Comparison of ENCODE assay signal across 1 cellular context in genomic region chr6:21588812-21589811, GRCh38.
TF ChIP-seq lines count a peak whose summit lies in the region.

No MANE protein-coding gene starts in this region.

TF ChIP-seq in HepG2, 621 proteins besides CTCF, POLR2A, EP300 and RAD21 (continued from another document and continues in another):
- TF ChIP-seq ZBTB33 (CRISPR knock-in tag; IDR thresholded peaks at IDR 0.05) (peak; percentile 9; the same call in 1 of the 2 replicates), ZBTB3 (CRISPR knock-in tag; IDR thresholded peaks at IDR 0.05; ENCODE audit: borderline replicate concordance, low read depth) (0 out of 2 replicates have a peak, but pooled peaks have one; percentile 28), HMGXB3 (CRISPR knock-in tag; IDR thresholded peaks at IDR 0.05; ENCODE audit: borderline replicate concordance) (peak; percentile 31; the same call in 1 of the 2 replicates), AGO1 (IDR thresholded peaks at IDR 0.05; ENCODE audit: low read depth, low read length, poor library complexity, severe bottlenecking) (no peak), TFDP2 (CRISPR knock-in tag; IDR thresholded peaks at IDR 0.05) (peak; percentile 36; the same call in 1 of the 2 replicates), ZSCAN9 (CRISPR knock-in tag; IDR thresholded peaks at IDR 0.05; ENCODE audit: borderline replicate concordance) (peak; percentile 77), ZNF331 (CRISPR knock-in tag; IDR thresholded peaks at IDR 0.05) (peak; percentile 47; the same call in 1 of the 2 replicates), ATF4 (CRISPR knock-in tag; IDR thresholded peaks at IDR 0.05) (0 out of 4 replicates have a peak, but pooled peaks of 1 of the 2 experiments have one; percentile 22), MTERF4 (CRISPR knock-in tag; IDR thresholded peaks at IDR 0.05) (0 out of 2 replicates have a peak, but pooled peaks have one; percentile 28), ZGPAT (CRISPR knock-in tag; IDR thresholded peaks at IDR 0.05) (peak; percentile 58; the same call in 1 of the 2 replicates), ZNF318 (CRISPR knock-in tag; IDR thresholded peaks at IDR 0.05) (0 out of 2 replicates have a peak, but pooled peaks have one; percentile 30), ZNF770 (CRISPR knock-in tag; IDR thresholded peaks at IDR 0.05) (no peak), ZNF609 (CRISPR knock-in tag; IDR thresholded peaks at IDR 0.05; ENCODE audit: borderline replicate concordance) (peak; percentile 46; the same call in 1 of the 2 replicates), MIER2 (CRISPR knock-in tag; IDR thresholded peaks at IDR 0.05) (peak; percentile 67; the same call in 1 of the 2 replicates)
